Comparison of ENCODE assay signal across 31 cellular contexts in the genomic region with DNA sequence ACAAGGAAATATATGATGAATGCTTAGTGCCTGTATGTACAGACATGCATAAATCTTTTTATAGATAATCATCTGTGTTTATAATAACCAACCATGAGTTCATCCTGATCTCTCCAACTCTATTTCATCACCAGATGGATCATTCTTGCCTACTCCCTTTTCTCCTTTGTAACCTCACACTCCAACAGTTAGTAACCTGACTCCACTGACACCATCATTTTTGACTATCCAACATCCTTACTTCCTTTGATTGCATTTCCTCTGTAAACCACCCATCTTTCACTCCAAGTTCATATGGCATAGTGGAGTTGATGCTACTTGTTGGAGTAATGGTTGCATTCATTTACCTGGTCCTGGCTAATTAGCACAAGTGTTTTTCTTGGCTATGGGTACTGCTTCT.
A peak's percentile ranks its signal among the peaks of the same experiment; 100 is the strongest.
DNase-seq lines count a peak whose midpoint lies in the region; ATAC-seq, FAIRE-seq and TF ChIP-seq lines count a peak whose summit lies in the region.
"Had no signal": no experiment of that assay in that cellular context is flagged by ENCODE, and none has a peak within 500 bp of the region (broad histone marks: within the 10 kb centered on the region; RNA-seq: fewer than 3 reads in every experiment).

No MANE protein-coding gene starts in this region.

- H3K9me2 ChIP-seq in Loucy (replicated peaks; ENCODE audit: low read depth, low read length), result no peaks in the 10 kb centered on the region

- in situ Hi-C loops in GM12878 (cut with MboI), result no loop called here

- DNase-seq in SHP77 (lab: John Stamatoyannopoulos, UW) (peak; percentile 13 to 41), SHP77 treated with DMSO at 0.1 percent for 48 hours (lab: John Stamatoyannopoulos, UW) (no peak), GM12878 (ENCODE audit: low read depth, low spot score) (no peak), skeletal muscle cell (ENCODE audit: low read depth) (peak; percentile 22)
- DNase-seq in effector CD8-positive, alpha-beta T cell (lab: John Stamatoyannopoulos, UW), result no peak
- no peak for DNase-seq in activated naive CD8-positive, alpha-beta T cell treated with anti-CD3 and anti-CD28 coated beads for 36 hours
- DNase-seq: activated CD4-positive, alpha-beta T cell treated with anti-CD3 and anti-CD28 coated beads for 1 hour; activated CD8-positive, alpha-beta memory T cell treated with anti-CD3 and anti-CD28 coated beads for 24 hours; activated naive CD4-positive, alpha-beta T cell; activated T-cell treated with anti-CD3 and anti-CD28 coated beads, Interleukin-2, amount 50 U/mL, for 24 hours; amygdala; caudate nucleus; dermis blood vessel endothelial cell; foreskin melanocyte; GDM1; H9; hypothalamus; KG1; NCI-H1930; NCI-H526 treated with DMSO at 0.1 percent for 48 hours; stimulated activated CD4-positive, alpha-beta T cell treated with anti-CD3 and anti-CD28 coated beads, Interleukin-2, amount 100 ng/mL, for 24 hours had no signal

- H3K27me3 ChIP-seq in Loucy (ENCODE audit: insufficient read depth, low read length, poor library complexity, severe bottlenecking) (no peaks in the 10 kb centered on the region), GM12878 (replicated peaks in 1 of 2; ENCODE audit: control insufficient read depth in 2 of 2, insufficient read depth in 2 of 2, low read length in 1 of 2) (no peaks in the 10 kb centered on the region)
- H3K27me3 ChIP-seq: BLaER1, neural progenitor cell, SJCRH30 had no signal

- H3K9ac ChIP-seq in Loucy (ENCODE audit: low read depth, low read length, poor library complexity, severe bottlenecking), result no peak overlapping the region
- H3K9ac ChIP-seq in GM12878 (ENCODE audit: control insufficient read depth, insufficient read depth, low read length), result no peak overlapping the region
- H3K9ac ChIP-seq: BLaER1, neural progenitor cell had no signal

- H3K36me3 Mint-ChIP-seq in activated naive CD8-positive, alpha-beta T cell treated with anti-CD3 and anti-CD28 coated beads for 36 hours, result no peaks in the 10 kb centered on the region
- H3K36me3 Mint-ChIP-seq: neural progenitor cell; stimulated activated memory B cell treated with anti-CD40 and anti-IgM and Interleukin-4, amounts not matched to agents 10 μg/mL and 1 μg/mL and 100 μg/mL, for 72 hours had no signal

- no TSS peak for BruUV-seq in GM12878 (replicated peaks; lab: Mats Ljungman, UMichigan)

- H3K4me2 ChIP-seq in Loucy (ENCODE audit: low read depth, low read length, poor library complexity, severe bottlenecking) (no peak overlapping the region), GM12878 (ENCODE audit: control insufficient read depth, insufficient read depth) (no peak overlapping the region)
- H3K4me2 ChIP-seq: BLaER1, neural progenitor cell had no signal

- no peak for TF ChIP-seq RAD21 in GM12878 (IDR thresholded peaks at IDR 0.05; ENCODE audit: insufficient read depth, low read depth, low read length)

- no peaks in the 10 kb centered on the region for H3K9me3 Mint-ChIP-seq in activated naive CD8-positive, alpha-beta T cell treated with anti-CD3 and anti-CD28 coated beads for 36 hours
- H3K9me3 Mint-ChIP-seq: activated T-cell treated with anti-CD3 and anti-CD28 coated beads, Interleukin-2, amount 50 U/mL, for 24 hours; neural progenitor cell; stimulated activated memory B cell treated with anti-CD40 and anti-IgM and Interleukin-4, amounts not matched to agents 10 μg/mL and 1 μg/mL and 100 μg/mL, for 72 hours had no signal

- no peaks in the 10 kb centered on the region for H3F3A ChIP-seq in Loucy (ENCODE audit: low read depth)

- H3K9me3 ChIP-seq in Loucy (ENCODE audit: insufficient read depth, low read depth, low read length) (no peaks in the 10 kb centered on the region), GM12878 (replicated peaks; ENCODE audit: control insufficient read depth, insufficient read depth, low read length) (no peaks in the 10 kb centered on the region)
- H3K9me3 ChIP-seq: BLaER1, SJCRH30, suprapubic skin had no signal

- no peaks in the 10 kb centered on the region for H4K20me1 ChIP-seq in Loucy (ENCODE audit: insufficient read depth, low read length, poor library complexity, severe bottlenecking)
- H4K20me1 ChIP-seq in GM12878 (ENCODE audit: control insufficient read depth, insufficient read depth), result no peaks in the 10 kb centered on the region
- H4K20me1 ChIP-seq: BLaER1 had no signal

- SMC1A ChIA-PET in GM12878 (lab: Charles Lee; ENCODE audit: uncharacterized antibody, unreplicated experiment), result no interaction called here

- RAD21 ChIA-PET in GM12878 (lab: Charles Lee; ENCODE audit: unreplicated experiment), result no interaction called here

- H3K27me3 Mint-ChIP-seq in activated naive CD8-positive, alpha-beta T cell treated with anti-CD3 and anti-CD28 coated beads for 36 hours, result no peaks in the 10 kb centered on the region
- H3K27me3 Mint-ChIP-seq: activated T-cell treated with anti-CD3 and anti-CD28 coated beads, Interleukin-2, amount 50 U/mL, for 24 hours; stimulated activated memory B cell treated with anti-CD40 and anti-IgM and Interleukin-4, amounts not matched to agents 10 μg/mL and 1 μg/mL and 100 μg/mL, for 72 hours had no signal

- no peaks in the 10 kb centered on the region for H3K79me2 ChIP-seq in Loucy (ENCODE audit: insufficient read depth, low read length)
- H3K79me2 ChIP-seq in GM12878 (ENCODE audit: control insufficient read depth, insufficient read depth, low read length), result no peaks in the 10 kb centered on the region

- no peak overlapping the region for H3K4me3 Mint-ChIP-seq in activated naive CD8-positive, alpha-beta T cell treated with anti-CD3 and anti-CD28 coated beads for 36 hours
- H3K4me3 Mint-ChIP-seq: activated T-cell treated with anti-CD3 and anti-CD28 coated beads, Interleukin-2, amount 50 U/mL, for 24 hours; H9; neural progenitor cell; stimulated activated memory B cell treated with anti-CD40 and anti-IgM and Interleukin-4, amounts not matched to agents 10 μg/mL and 1 μg/mL and 100 μg/mL, for 72 hours had no signal

- H2AFZ ChIP-seq in Loucy (ENCODE audit: low read length) (0 out of 2 replicates have a peak overlapping the region, but pooled peaks have one; percentile 41), GM12878 (ENCODE audit: control insufficient read depth, low read depth, low read length) (peak overlapping the region; percentile 31; the same call in 1 of the 2 replicates)
- H2AFZ ChIP-seq: neural progenitor cell had no signal

- no peak for FAIRE-seq in GM12878 (lab: Jason Lieb, UNC)
- FAIRE-seq: D721Med, islet of Langerhans had no signal

- H3K27ac ChIP-seq in GM12878 (ENCODE audit: control insufficient read depth, insufficient read depth), result no peak overlapping the region
- H3K27ac ChIP-seq: BLaER1, neural progenitor cell, SJCRH30, suprapubic skin had no signal

- H3K36me3 ChIP-seq in Loucy (ENCODE audit: insufficient read depth, low read length) (no peaks in the 10 kb centered on the region), GM12878 (ENCODE audit: control insufficient read depth in 2 of 2, insufficient read depth in 2 of 2, low read length in 1 of 2) (no peaks in the 10 kb centered on the region)
- H3K36me3 ChIP-seq: BLaER1, neural progenitor cell, SJCRH30, suprapubic skin had no signal

- intact Hi-C loops in GM12878 (cut with micrococcal nuclease; ENCODE audit: unreplicated experiment), result no loop called here

- TF ChIP-seq CTCF in Loucy (conservative IDR thresholded peaks at IDR 0.05; ENCODE audit: low read length) (no peak), GM12878 (IDR thresholded peaks at IDR 0.05 in 2 of 3, conservative IDR thresholded peaks at IDR 0.05 in 1 of 3; ENCODE audit: control insufficient read depth in 2 of 3, extremely low read depth in 1 of 3, insufficient read depth in 1 of 3, low read depth in 3 of 3, low read length in 3 of 3) (no peak)

- H3K4me1 ChIP-seq in Loucy (ENCODE audit: insufficient read depth, low read length, poor library complexity, severe bottlenecking) (peaks cover 8% of the 10 kb centered on the region), GM12878 (ENCODE audit: control insufficient read depth, insufficient read depth, low read length) (0 out of 2 replicates have a peak, but pooled peaks cover 3% of the 10 kb centered on the region)
- H3K4me1 ChIP-seq: BLaER1, neural progenitor cell had no signal

- ATAC-seq in GM12878 (no peak), HG02870 (IDR thresholded peaks at IDR 0.05; ENCODE audit: unreplicated experiment) (no peak)
- ATAC-seq: stimulated activated memory B cell treated with anti-CD40 and anti-IgM and Interleukin-4, amounts not matched to agents 10 μg/mL and 1 μg/mL and 100 μg/mL, for 72 hours had no signal

- no peak for TF ChIP-seq POLR2A in GM12878 (IDR thresholded peaks at IDR 0.05; ENCODE audit: low read depth, low read length)

- H3K4me3 ChIP-seq in Loucy (ENCODE audit: low read length, poor library complexity, severe bottlenecking) (no peak overlapping the region), GM12878 (no peak overlapping the region), skeletal muscle cell (ENCODE audit: low read depth, low read length) (no peak overlapping the region)
- H3K4me3 ChIP-seq: BLaER1, lung, neural progenitor cell, SJCRH30, suprapubic skin had no signal

- POLR2A ChIA-PET in GM12878 (lab: Charles Lee), result no interaction called here

- no peaks in the 10 kb centered on the region for H3K4me1 Mint-ChIP-seq in activated naive CD8-positive, alpha-beta T cell treated with anti-CD3 and anti-CD28 coated beads for 36 hours
- H3K4me1 Mint-ChIP-seq: neural progenitor cell had no signal

- H3K27ac Mint-ChIP-seq in activated naive CD8-positive, alpha-beta T cell treated with anti-CD3 and anti-CD28 coated beads for 36 hours, result no peak overlapping the region
- H3K27ac Mint-ChIP-seq: activated T-cell treated with anti-CD3 and anti-CD28 coated beads, Interleukin-2, amount 50 U/mL, for 24 hours; H9; neural progenitor cell; stimulated activated memory B cell treated with anti-CD40 and anti-IgM and Interleukin-4, amounts not matched to agents 10 μg/mL and 1 μg/mL and 100 μg/mL, for 72 hours had no signal

- CTCF ChIA-PET in GM12878 (lab: Yijun Ruan, JAX), result no interaction called here

- no peak for TF ChIP-seq EP300 in GM12878 (IDR thresholded peaks at IDR 0.05; ENCODE audit: borderline replicate concordance in 1 of 2, control insufficient read depth in 1 of 2, low read depth in 2 of 2, low read length in 2 of 2)

TF ChIP-seq in GM12878, 131 proteins besides CTCF, POLR2A, EP300 and RAD21:
- TF ChIP-seq PML (IDR thresholded peaks at IDR 0.05; ENCODE audit: low read length) (no peak), EED (IDR thresholded peaks at IDR 0.05; ENCODE audit: low read depth) (no peak), CHD2 (IDR thresholded peaks at IDR 0.05; ENCODE audit: borderline replicate concordance, low read depth, low read length) (no peak)

Comparison
In these comparisons a context has a peak if more than half of its experiments do, and no peak if none do; other contexts are left out.
1. DNase-seq: peak in SHP77 (2 of 2) and skeletal muscle cell (single experiment); none in SHP77 treated with DMSO at 0.1 percent for 48 hours (single experiment), GM12878 (single experiment), effector CD8-positive, alpha-beta T cell (single experiment) and activated naive CD8-positive, alpha-beta T cell treated with anti-CD3 and anti-CD28 coated beads for 36 hours (single experiment).